8 cellular contexts compared by ENCODE assay signal in genomic region chr19:37779139-37780035, GRCh38. TPM values are rescaled to one million over a fixed set of nuclear protein-coding genes. Genes with fewer than 3 reads are reported as not detected.
DNase-seq lines count a peak whose midpoint lies in the region; ATAC-seq and TF ChIP-seq lines count a peak whose summit lies in the region.

ZNF573 (minus strand) TSS chr19:37779586; CDS start chr19:37773729, 5,857 bp downstream.

- in situ Hi-C loops in ACHN (cut with HindIII; ENCODE audit: low pct_ligation_motif_present, low pct_unique_long_range_greater_than_20kb, low sequenced_read_pairs): no loop called here

- DNase-seq in ACHN (peak; percentile 58), NCI-H2227 treated with DMSO at 0.1 percent for 48 hours (lab: John Stamatoyannopoulos, UW) (peak; percentile 100), WTC11 (ENCODE audit: low spot score) (peak; percentile 84), caudate nucleus (lab: John Stamatoyannopoulos, UW) (peak; percentile 31 to 93 (median 78)), inferior parietal cortex (ENCODE audit: extremely low spot score) (peak; percentile 97), smooth muscle cell of the brain vasculature (ENCODE audit: low read depth, low spot score) (peak; percentile 72)

- H3K4me1 Mint-ChIP-seq in WTC11: peaks cover 3% of the 10 kb centered on the region; the same call in 1 of the 2 replicates

- H3K27ac ChIP-seq in caudate nucleus (ENCODE audit: low read depth, low read length): peak within 1 kb of the TSS; percentile 79

- no peak for TF ChIP-seq CTCF in WTC11 (IDR thresholded peaks at IDR 0.05)

- peak within 1 kb of the TSS; percentile 94 for H3K4me3 Mint-ChIP-seq in WTC11

- CTCF ChIA-PET in WTC11 (lab: Charles Lee): interaction anchor here (0.5 to 2.6 kb wide), 6 partner anchors 14 to 1428 kb away, joined by 3 to 13 read pairs (median 4); partner anchors contain the start of genes WDR87, ZNF540, ZNF571 and ZNF607

- H3K27ac Mint-ChIP-seq in WTC11: peak within 1 kb of the TSS; percentile 96

- no peaks in the 10 kb centered on the region for H3K27me3 Mint-ChIP-seq in WTC11 (ENCODE audit: low read depth)

- POLR2A ChIA-PET in WTC11 (lab: Charles Lee): interaction anchor here (0.6 to 1.6 kb wide), 6 partner anchors 9 to 225 kb away, joined by 5 to 7 read pairs (median 5); partner anchors contain the start of genes SIPA1L3, WDR87, ZNF540 and ZNF571

- peak; percentile 90 for ATAC-seq in GM18867 (IDR thresholded peaks at IDR 0.05; ENCODE audit: unreplicated experiment)
- ATAC-seq in HG03135 (IDR thresholded peaks at IDR 0.05; ENCODE audit: unreplicated experiment): peak; percentile 90
- ATAC-seq in WTC11: peak; percentile 95

- H3K36me3 Mint-ChIP-seq in WTC11: no peaks in the 10 kb centered on the region

- no peaks in the 10 kb centered on the region for H3K9me3 Mint-ChIP-seq in WTC11

TF ChIP-seq in WTC11, 78 proteins besides CTCF, POLR2A, EP300 and RAD21:
- TF ChIP-seq ZNF138 (CRISPR knock-in tag; conservative IDR thresholded peaks at IDR 0.05) (no peak), MAX (CRISPR knock-in tag; IDR thresholded peaks at IDR 0.05) (peak; percentile 71; the same call in 1 of the 2 replicates), NR3C1 (CRISPR knock-in tag; conservative IDR thresholded peaks at IDR 0.05; ENCODE audit: low read depth) (no peak), CBFB (CRISPR knock-in tag; IDR thresholded peaks at IDR 0.05; ENCODE audit: low read depth) (no peak), SP1 (CRISPR knock-in tag; conservative IDR thresholded peaks at IDR 0.05) (peak; percentile 59; the same call in 1 of the 2 replicates), SMAD3 (CRISPR knock-in tag; IDR thresholded peaks at IDR 0.05; ENCODE audit: borderline replicate concordance) (0 out of 2 replicates have a peak, but pooled peaks have one; percentile 10), HMGA2 (CRISPR knock-in tag; IDR thresholded peaks at IDR 0.05) (no peak), ZNF396 (CRISPR knock-in tag; IDR thresholded peaks at IDR 0.05; ENCODE audit: borderline replicate concordance) (no peak), IRF1 (CRISPR knock-in tag; IDR thresholded peaks at IDR 0.05) (0 out of 2 replicates have a peak, but pooled peaks have one; percentile 24), MYBL2 (CRISPR knock-in tag; IDR thresholded peaks at IDR 0.05) (0 out of 2 replicates have a peak, but pooled peaks have one; percentile 57), ZBTB43 (CRISPR knock-in tag; IDR thresholded peaks at IDR 0.05) (0 out of 2 replicates have a peak, but pooled peaks have one; percentile 60), CREM (CRISPR knock-in tag; IDR thresholded peaks at IDR 0.05) (0 out of 2 replicates have a peak, but pooled peaks have one; percentile 34), GRHL2 (CRISPR knock-in tag; IDR thresholded peaks at IDR 0.05; ENCODE audit: insufficient replicate concordance, severe bottlenecking) (no peak), FOXP1 (CRISPR knock-in tag; IDR thresholded peaks at IDR 0.05; ENCODE audit: borderline replicate concordance) (peak; percentile 57; the same call in 1 of the 2 replicates), E2F5 (CRISPR knock-in tag; IDR thresholded peaks at IDR 0.05) (0 out of 2 replicates have a peak, but pooled peaks have one; percentile 39), TEAD1 (CRISPR knock-in tag; IDR thresholded peaks at IDR 0.05) (peak; percentile 43; the same call in 1 of the 2 replicates), GABPB1 (CRISPR knock-in tag; IDR thresholded peaks at IDR 0.05) (peak; percentile 64; the same call in 1 of the 2 replicates), SMAD4 (CRISPR knock-in tag; IDR thresholded peaks at IDR 0.05) (no peak), ZNF512 (CRISPR knock-in tag; IDR thresholded peaks at IDR 0.05; ENCODE audit: borderline replicate concordance) (no peak), HMGXB4 (CRISPR knock-in tag; IDR thresholded peaks at IDR 0.05) (peak; percentile 58), PRRX2 (CRISPR knock-in tag; IDR thresholded peaks at IDR 0.05) (no peak), AR (CRISPR knock-in tag; IDR thresholded peaks at IDR 0.05) (no peak)

RNA-seq across cellular contexts. Expression of gene ZNF573, which starts in this region (rescaled TPM):
- total RNA-seq in WTC11 (2021): 12.4 to 14.9 TPM (median 12.7 TPM) in 3 replicates

Comparison
In these comparisons a context has a peak if more than half of its experiments do, and no peak if none do; other contexts are left out.
1. Peak in every context shown above with its lines: DNase-seq, ATAC-seq and H3K27ac ChIP-seq.